23 cellular contexts compared by ENCODE assay signal in the genomic region with DNA sequence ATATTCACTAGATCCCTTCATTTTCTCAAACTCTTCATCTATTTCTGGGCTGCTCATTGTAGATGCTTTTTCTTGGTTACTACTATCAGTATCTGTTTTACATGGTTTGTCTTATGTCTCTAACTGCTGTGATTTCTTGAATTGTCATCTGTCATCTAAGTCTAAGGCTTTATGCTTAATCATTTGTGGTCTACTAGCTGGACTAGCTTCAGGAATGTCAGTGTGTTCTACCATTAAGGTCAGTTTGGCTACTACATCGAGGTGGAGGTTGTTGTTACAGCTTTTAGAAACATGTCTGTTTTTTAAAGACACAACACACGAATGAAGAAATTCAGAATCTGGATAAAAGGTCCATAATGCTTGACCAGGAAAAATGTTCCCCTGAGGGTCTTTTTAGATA.
"Had no signal": no experiment of that assay in that cellular context is flagged by ENCODE, and none has a peak within 500 bp of the region (broad histone marks: within the 10 kb centered on the region; RNA-seq: fewer than 3 reads in every experiment).

No MANE protein-coding gene starts in this region.

- H3K4me3 ChIP-seq: colonic mucosa, dorsolateral prefrontal cortex, heart left ventricle, psoas muscle, right atrium auricular region, sigmoid colon, stomach, thoracic aorta had no signal

- H3K27me3 Mint-ChIP-seq: naive B cell had no signal

- H3K9me3 ChIP-seq: colonic mucosa, heart left ventricle, psoas muscle, right atrium auricular region, sigmoid colon, stomach, thoracic aorta had no signal

- H3K36me3 Mint-ChIP-seq: naive B cell, type B pancreatic cell had no signal

- H3K36me3 ChIP-seq: colonic mucosa, heart left ventricle, right atrium auricular region, sigmoid colon, stomach, thoracic aorta had no signal

- H3K27me3 ChIP-seq: colonic mucosa, heart left ventricle, right atrium auricular region, sigmoid colon, stomach had no signal

- H3K4me1 ChIP-seq: colonic mucosa, psoas muscle, right atrium auricular region had no signal

- H3K4me1 Mint-ChIP-seq: naive B cell had no signal

- H3K4me3 Mint-ChIP-seq: nephron, type B pancreatic cell had no signal

- H3K27ac Mint-ChIP-seq: naive B cell, nephron, type B pancreatic cell had no signal

- H3K9me3 Mint-ChIP-seq: type B pancreatic cell had no signal

- H3K27ac ChIP-seq: colonic mucosa, dorsolateral prefrontal cortex, heart left ventricle, psoas muscle, right atrium auricular region, sigmoid colon, stomach, thoracic aorta had no signal

- DNase-seq: colonic mucosa; dorsolateral prefrontal cortex; effector memory CD4-positive, alpha-beta T cell; heart left ventricle; hippocampal formation; mesendoderm; naive B cell; occipital lobe; psoas muscle; sigmoid colon; small intestine; stimulated activated CD4-positive, alpha-beta T cell treated with anti-CD3 and anti-CD28 coated beads, Interleukin-12 subunit alpha, Interleukin-12 subunit beta, amount 100 ng/mL, for 4 hours; stimulated activated naive CD4-positive, alpha-beta T cell; stomach; substantia nigra had no signal

- FAIRE-seq: endometrium, frontal cortex, small intestine, urothelium cell line had no signal

- ATAC-seq: esophagus mucosa, heart left ventricle, psoas muscle had no signal
